ENCODE assay signal across 3 cellular contexts in genomic region chr12:62158013-62158412, GRCh38.
TF ChIP-seq lines count a peak whose summit lies in the region.

No MANE protein-coding gene starts in this region.

TF ChIP-seq in HepG2, 621 proteins besides CTCF, POLR2A, EP300 and RAD21:
- TF ChIP-seq MAFF (IDR thresholded peaks at IDR 0.05; ENCODE audit: low read depth, low read length) (peak; percentile 37; the same call in 1 of the 2 replicates), ZNF768 (CRISPR knock-in tag; IDR thresholded peaks at IDR 0.05) (no peak), TRIM22 (IDR thresholded peaks at IDR 0.05) (no peak), MAFK (conservative IDR thresholded peaks at IDR 0.05 in 1 of 2, IDR thresholded peaks at IDR 0.05 in 1 of 2; ENCODE audit: low read length in 2 of 2) (peak; percentile 38 to 66; a peak in 3 of 4 replicates)

TF ChIP-seq in GM23338, 12 proteins besides CTCF, POLR2A, EP300 and RAD21:
- no peak for TF ChIP-seq CREB1 (CRISPR knock-in tag; IDR thresholded peaks at IDR 0.05; ENCODE audit: low read depth)
- no peak for TF ChIP-seq EZH2 (IDR thresholded peaks at IDR 0.05; ENCODE audit: low read depth, unreplicated experiment)
- no peak for TF ChIP-seq ETS1 (IDR thresholded peaks at IDR 0.05)
- TF ChIP-seq JUNB (IDR thresholded peaks at IDR 0.05; ENCODE audit: unreplicated experiment) = no peak

TF ChIP-seq in SK-N-SH, 30 proteins besides CTCF, POLR2A, EP300 and RAD21:
- no peak for TF ChIP-seq TAF1 (IDR thresholded peaks at IDR 0.05; ENCODE audit: borderline replicate concordance, low read depth, low read length)
- TF ChIP-seq FOSL2 (IDR thresholded peaks at IDR 0.05; ENCODE audit: borderline replicate concordance, low read depth) = no peak
- TF ChIP-seq SMC3 (IDR thresholded peaks at IDR 0.05; ENCODE audit: low read depth, low read length) = no peak
- no peak for TF ChIP-seq RXRA (IDR thresholded peaks at IDR 0.05; ENCODE audit: borderline replicate concordance, low read depth)
TF ChIP-seq in SK-N-SH: peak in this region for 0.
